Comparison of ENCODE assay signal across 1 cellular context in genomic region chr14:104580961-104581360, GRCh38.
TF ChIP-seq lines count a peak whose summit lies in the region.

No MANE protein-coding gene starts in this region.

TF ChIP-seq in H1, 55 proteins besides CTCF, POLR2A, EP300 and RAD21 (continued from another document):
- TF ChIP-seq CREB1 (IDR thresholded peaks at IDR 0.05) (no peak), GABPA (IDR thresholded peaks at IDR 0.05; ENCODE audit: borderline replicate concordance, insufficient read depth, low read length) (no peak), POLR2AphosphoS5 (IDR thresholded peaks at IDR 0.05; ENCODE audit: low read depth, low read length) (no peak), ASH2L (IDR thresholded peaks at IDR 0.05; ENCODE audit: low read length) (no peak), SIX5 (IDR thresholded peaks at IDR 0.05; ENCODE audit: low read depth, low read length) (no peak), ATF3 (IDR thresholded peaks at IDR 0.05; ENCODE audit: insufficient read depth, low read depth, low read length) (no peak)
